ENCODE assay signal across 11 cellular contexts in the genomic region with DNA sequence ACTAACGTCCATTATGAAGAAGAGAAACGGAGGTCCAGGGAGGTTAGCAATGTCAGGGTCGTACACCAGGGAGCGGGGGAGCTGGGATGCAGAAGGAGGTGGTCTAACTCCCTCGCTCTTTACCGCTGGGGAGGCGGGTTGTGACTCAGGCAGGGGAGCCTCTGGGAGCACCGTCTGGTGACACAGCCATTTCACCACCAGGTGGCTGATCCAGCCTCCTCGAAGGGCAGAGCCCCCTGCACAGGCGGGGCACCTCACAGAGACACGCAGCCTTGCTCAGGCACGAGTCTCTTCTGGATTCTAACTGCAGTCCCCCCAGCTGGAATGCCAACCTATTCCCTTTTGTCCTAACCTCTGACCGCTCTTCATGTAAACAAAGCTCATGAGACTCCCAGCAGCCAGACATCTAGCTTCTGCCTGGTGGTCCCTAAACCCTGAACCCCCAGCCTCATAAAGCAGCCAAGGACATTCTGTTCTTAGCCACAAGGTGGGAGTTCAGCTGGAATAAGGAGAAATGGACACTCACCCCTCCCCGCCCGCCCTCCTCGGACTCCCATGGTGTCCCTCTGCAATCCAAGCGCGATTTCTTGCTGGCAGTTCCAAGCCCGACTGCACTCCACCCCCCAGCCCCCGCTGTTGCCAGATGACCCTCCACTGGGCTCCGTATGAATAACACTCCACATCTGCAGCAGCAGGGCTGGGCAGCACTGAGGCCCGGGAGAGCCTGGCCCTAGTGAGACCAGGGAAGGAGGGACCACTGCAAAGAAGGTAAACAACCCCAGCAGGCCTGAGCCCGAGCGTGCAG.
DNase-seq lines count a peak whose midpoint lies in the region; ATAC-seq, FAIRE-seq and TF ChIP-seq lines count a peak whose summit lies in the region.
"Had no signal": no experiment of that assay in that cellular context is flagged by ENCODE, and none has a peak within 500 bp of the region (broad histone marks: within the 10 kb centered on the region; RNA-seq: fewer than 3 reads in every experiment).

No MANE protein-coding gene starts in this region.

- TF ChIP-seq EP300 in ovary (IDR thresholded peaks at IDR 0.05), result no peak

- DNase-seq in BE2C (peak; percentile 53), NCI-H69 (lab: John Stamatoyannopoulos, UW) (peak; percentile 4), fibroblast of villous mesenchyme (ENCODE audit: low read depth) (peak; percentile 48), ovary (peak in 4 of 5 donors; percentile 63 to 90 (median 76)), RCC 7860 (ENCODE audit: low spot score) (no peak), DMS114 treated with DMSO at 0.1 percent for 48 hours (lab: John Stamatoyannopoulos, UW; ENCODE audit: unreplicated experiment) (no peak)
- DNase-seq: activated CD4-positive, alpha-beta T cell treated with anti-CD3 and anti-CD28 coated beads for 36 hours; effector memory CD8-positive, alpha-beta T cell had no signal

- peak; percentile 51 for TF ChIP-seq CTCF in BE2C (IDR thresholded peaks at IDR 0.05; ENCODE audit: low read depth, low read length)
- TF ChIP-seq CTCF in fibroblast of villous mesenchyme (IDR thresholded peaks at IDR 0.05; ENCODE audit: insufficient read depth, low read depth, low read length), result peak; percentile 40
- TF ChIP-seq CTCF in ovary (IDR thresholded peaks at IDR 0.05), result peak in 2 of 3 donors; percentile 25 to 41

- H3K36me3 ChIP-seq in BE2C (peaks cover 24% of the 10 kb centered on the region), ovary (no peaks in the 10 kb centered on the region)

- H3K4me1 ChIP-seq in BE2C (peaks cover 49% of the 10 kb centered on the region), ovary (ENCODE audit: insufficient read depth) (peaks cover 66% of the 10 kb centered on the region)

- ATAC-seq in HG02588 (IDR thresholded peaks at IDR 0.05; ENCODE audit: unreplicated experiment) (no peak), GM21529 (IDR thresholded peaks at IDR 0.05; ENCODE audit: unreplicated experiment) (no peak)
- ATAC-seq: activated CD4-positive, alpha-beta T cell treated with anti-CD3 and anti-CD28 coated beads for 36 hours; effector memory CD8-positive, alpha-beta T cell had no signal

- no peak for FAIRE-seq in RCC 7860 (lab: Jason Lieb, UNC)
- FAIRE-seq: pancreas had no signal

- 20 to 27% (median 21%) methylated on average over 23 to 24 of the region's 24 CpGs for WGBS in ovary, 3 donors

- H3K27ac ChIP-seq in ovary, result peak overlapping the region; percentile 5 to 83

- intact Hi-C loops in ovary (cut with DNase I), result no loop called here

- no peaks in the 10 kb centered on the region for H3K27me3 ChIP-seq in BE2C
- H3K27me3 ChIP-seq in ovary, result no peaks in the 10 kb centered on the region
- H3K27me3 ChIP-seq: pancreas had no signal

- TF ChIP-seq POLR2A in ovary (IDR thresholded peaks at IDR 0.05), result no peak

- H3K9me3 ChIP-seq in BE2C, result no peaks in the 10 kb centered on the region
- H3K9me3 ChIP-seq in ovary, result no peaks in the 10 kb centered on the region
- H3K9me3 ChIP-seq: pancreas had no signal

- H3K4me3 ChIP-seq in BE2C (ENCODE audit: low read depth, low read length), result no peak overlapping the region
- no peak overlapping the region for H3K4me3 ChIP-seq in fibroblast of villous mesenchyme (ENCODE audit: low read depth, low read length)
- no peak overlapping the region for H3K4me3 ChIP-seq in ovary
- H3K4me3 ChIP-seq: pancreas had no signal

Comparison
In these comparisons a context has a peak if more than half of its experiments do, and no peak if none do; other contexts are left out.
1. DNase-seq: peak in BE2C (single experiment), NCI-H69 (single experiment), fibroblast of villous mesenchyme (single experiment) and ovary (4 of 5); none in RCC 7860 (single experiment) and DMS114 treated with DMSO at 0.1 percent for 48 hours (single experiment).
2. Peak in every context shown above with its lines, with median percentiles within 50 percentile points of each other: CTCF ChIP-seq.